Comparison of ENCODE assay signal across 15 cellular contexts in genomic region chr20:39110819-39111136, GRCh38.
DNase-seq lines count a peak whose midpoint lies in the region; ATAC-seq, FAIRE-seq and TF ChIP-seq lines count a peak whose summit lies in the region.
"Had no signal": no experiment of that assay in that cellular context is flagged by ENCODE, and none has a peak within 500 bp of the region (broad histone marks: within the 10 kb centered on the region; RNA-seq: fewer than 3 reads in every experiment).

No MANE protein-coding gene starts in this region.

- peak overlapping the region; percentile 44; the same call in 1 of the 2 replicates for H2BK20ac ChIP-seq in H1 (ENCODE audit: low read length)

- no peak for TF ChIP-seq CTCF in H1 (IDR thresholded peaks at IDR 0.05; ENCODE audit: control extremely low read depth in 1 of 3, insufficient read depth in 1 of 3, low read depth in 1 of 3, low read length in 3 of 3)

- peak overlapping the region; percentile 36 for H2BK120ac ChIP-seq in H1 (replicated peaks; ENCODE audit: low read depth, low read length)

- no peak overlapping the region for H3K27ac ChIP-seq in H1 (ENCODE audit: low read depth, low read length)
- H3K27ac ChIP-seq: A549, BLaER1, KMS-11 had no signal

- no peak for TF ChIP-seq POLR2A in H1 (IDR thresholded peaks at IDR 0.05; ENCODE audit: control extremely low read depth in 1 of 2, low read depth in 2 of 2, low read length in 2 of 2)

- H4K8ac ChIP-seq in H1 (ENCODE audit: extremely low read depth, insufficient read depth, low read length): no peak overlapping the region

- no peaks in the 10 kb centered on the region for H3K36me3 ChIP-seq in H1 (ENCODE audit: control insufficient read depth in 2 of 4, insufficient read depth in 4 of 4, low read length in 3 of 4)
- H3K36me3 ChIP-seq: BLaER1 had no signal

- no peak overlapping the region for H3K14ac ChIP-seq in H1 (ENCODE audit: insufficient read length)

- H4K5ac ChIP-seq in H1 (ENCODE audit: insufficient read length, low read depth, low read length): no peak overlapping the region

- no peaks in the 10 kb centered on the region for H3K79me2 ChIP-seq in H1 (ENCODE audit: control insufficient read depth in 1 of 2, insufficient read depth in 2 of 2, low read length in 2 of 2)

- POLR2A ChIA-PET in H1 (lab: Charles Lee; ENCODE audit: partially characterized antibody): interaction anchor here (0.6 to 1.4 kb wide), 2 partner anchors 61 to 1610 kb away, joined by 3 read pairs; no protein-coding TSS in a partner anchor

- H3K23me2 ChIP-seq in H1 (ENCODE audit: low read depth, low read length): peaks cover 2% of the 10 kb centered on the region; the same call in 1 of the 2 replicates

- no peak for TF ChIP-seq EP300 in H1 (IDR thresholded peaks at IDR 0.05; ENCODE audit: borderline replicate concordance in 1 of 2, low read depth in 2 of 2, low read length in 2 of 2)

- 0 out of 2 replicates have a peak overlapping the region, but pooled peaks have one; percentile 4 for H2AFZ ChIP-seq in H1 (ENCODE audit: low read length)

- FAIRE-seq in H1 (lab: Jason Lieb, UNC): no peak
- FAIRE-seq: A549, HepG2 had no signal

- H2AK5ac ChIP-seq in H1 (ENCODE audit: low read depth, low read length): no peak overlapping the region

- no peaks in the 10 kb centered on the region for H3K79me1 ChIP-seq in H1 (ENCODE audit: low read depth, low read length)

- peak overlapping the region; percentile 78; the same call in 1 of the 2 replicates for H2BK12ac ChIP-seq in H1 (ENCODE audit: low read depth, low read length)

- H3K4me3 ChIP-seq in H1 (ENCODE audit: extremely low read depth in 1 of 4, insufficient read depth in 2 of 4, low read depth in 3 of 4, low read length in 4 of 4): no peak overlapping the region
- H3K4me3 ChIP-seq: A549, BLaER1 had no signal

- no peak overlapping the region for H3K56ac ChIP-seq in H1 (replicated peaks; ENCODE audit: insufficient read length, low read depth, low read length)

- peak overlapping the region; percentile 12; the same call in 1 of the 2 replicates for H2BK15ac ChIP-seq in H1 (ENCODE audit: low read length)

- H3K4me1 ChIP-seq in H1 (replicated peaks in 1 of 4; ENCODE audit: control insufficient read depth in 3 of 4, insufficient read depth in 4 of 4, low read length in 3 of 4): peaks cover 1 to 14% (median 5%) of the 10 kb centered on the region in 4 experiments; a peak in 6 of 7 replicates

- H3K4ac ChIP-seq in H1 (replicated peaks; ENCODE audit: insufficient read length, low read depth, low read length): no peak overlapping the region

- CTCF ChIA-PET in H1 (lab: Charles Lee; ENCODE audit: partially characterized antibody): interaction anchor here (0.6 to 6.7 kb wide), 15 partner anchors 12 to 1873 kb away, joined by 3 to 100 read pairs (median 4); no protein-coding TSS in a partner anchor

- peak overlapping the region; percentile 56; the same call in 1 of the 2 replicates for H2BK5ac ChIP-seq in H1 (ENCODE audit: low read depth, low read length)

- no peaks in the 10 kb centered on the region for H3K27me3 ChIP-seq in H1 (replicated peaks in 1 of 4; ENCODE audit: control insufficient read depth in 3 of 4, extremely low read depth in 1 of 4, insufficient read depth in 3 of 4, low read length in 3 of 4)

- no peaks in the 10 kb centered on the region for H4K20me1 ChIP-seq in H1 (replicated peaks in 1 of 2; ENCODE audit: control insufficient read depth in 1 of 2, insufficient read depth in 2 of 2, low read length in 2 of 2)
- H4K20me1 ChIP-seq: BLaER1 had no signal

- DNase-seq in H1 (ENCODE audit: low read depth in 1 of 2, low spot score in 2 of 2) (no peak), AG20443 (ENCODE audit: low spot score) (no peak), putamen (ENCODE audit: low spot score) (no peak)
- no peak for DNase-seq in activated CD8-positive, alpha-beta memory T cell treated with anti-CD3 and anti-CD28 coated beads for 24 hours
- DNase-seq: AML-193; CD8-positive, alpha-beta memory T cell; GDM1 had no signal

- no peak overlapping the region for H3K23ac ChIP-seq in H1 (ENCODE audit: insufficient read length)

- H3K9me3 ChIP-seq in H1 (ENCODE audit: insufficient read depth in 2 of 2, low read depth in 1 of 2, low read length in 1 of 2): no peaks in the 10 kb centered on the region
- H3K9me3 ChIP-seq: A549, BLaER1, Caco-2 had no signal

- no peak overlapping the region for H4K91ac ChIP-seq in H1 (replicated peaks; ENCODE audit: insufficient read length, low read length)

- peak; percentile 32 for ATAC-seq in GM18520 (IDR thresholded peaks at IDR 0.05; ENCODE audit: unreplicated experiment)
- ATAC-seq in HG03378 (IDR thresholded peaks at IDR 0.05; ENCODE audit: unreplicated experiment): peak; percentile 47
- no peak for ATAC-seq in GM21737 (IDR thresholded peaks at IDR 0.05; ENCODE audit: unreplicated experiment)
- ATAC-seq: A549, HepG2 had no signal

- H3K18ac ChIP-seq in H1 (ENCODE audit: extremely low read depth, low read length): no peak overlapping the region

- TF ChIP-seq RAD21 in H1 (IDR thresholded peaks at IDR 0.05 in 1 of 2, conservative IDR thresholded peaks at IDR 0.05 in 1 of 2; ENCODE audit: low read depth in 2 of 2, low read length in 2 of 2): no peak

- H3K4me2 ChIP-seq in H1 (ENCODE audit: insufficient read depth in 1 of 2, low read depth in 2 of 2, low read length in 2 of 2): no peak overlapping the region
- H3K4me2 ChIP-seq: A549, BLaER1, KMS-11 had no signal

- H3K9ac ChIP-seq in H1 (replicated peaks in 1 of 4; ENCODE audit: extremely low read depth in 1 of 4, low read depth in 3 of 4, low read length in 3 of 4): no peak overlapping the region
- H3K9ac ChIP-seq: BLaER1, KMS-11 had no signal

TF ChIP-seq in H1, 55 proteins besides CTCF, POLR2A, EP300 and RAD21 (continues in another document):
- TF ChIP-seq JUND (IDR thresholded peaks at IDR 0.05; ENCODE audit: low read length): no peak
- no peak for TF ChIP-seq SUZ12 (IDR thresholded peaks at IDR 0.05; ENCODE audit: low read length)
- TF ChIP-seq, protein P1, sequence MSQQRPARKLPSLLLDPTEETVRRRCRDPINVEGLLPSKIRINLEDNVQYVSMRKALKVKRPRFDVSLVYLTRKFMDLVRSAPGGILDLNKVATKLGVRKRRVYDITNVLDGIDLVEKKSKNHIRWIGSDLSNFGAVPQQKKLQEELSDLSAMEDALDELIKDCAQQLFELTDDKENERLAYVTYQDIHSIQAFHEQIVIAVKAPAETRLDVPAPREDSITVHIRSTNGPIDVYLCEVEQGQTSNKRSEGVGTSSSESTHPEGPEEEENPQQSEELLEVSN (IDR thresholded peaks at IDR 0.05): no peak
- no peak for TF ChIP-seq YY1 (IDR thresholded peaks at IDR 0.05; ENCODE audit: low read depth, low read length)
- TF ChIP-seq TAF1 (IDR thresholded peaks at IDR 0.05; ENCODE audit: low read depth, low read length): no peak
- no peak for TF ChIP-seq CHD1 (IDR thresholded peaks at IDR 0.05; ENCODE audit: low read depth, low read length)
